28 cellular contexts compared by ENCODE assay signal in the genomic region with DNA sequence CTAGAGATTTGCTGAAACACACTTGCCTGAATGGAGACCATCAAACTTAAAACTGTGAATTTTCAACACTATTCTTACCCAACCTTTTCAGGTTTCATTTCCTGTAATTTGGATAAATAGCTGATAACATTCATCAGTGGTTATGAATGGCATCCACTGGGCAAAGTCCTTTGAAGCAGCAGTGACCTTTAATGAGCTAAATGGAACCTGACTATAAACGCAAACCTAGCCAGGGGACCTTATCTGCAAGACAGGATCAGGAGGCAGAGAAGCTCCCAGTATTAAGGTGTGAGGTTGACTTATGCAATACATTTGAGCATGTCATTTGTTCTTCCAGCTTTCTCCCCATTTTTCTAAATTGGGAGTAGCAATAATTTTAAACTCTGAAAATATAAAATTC. TPM values are rescaled to one million over a fixed set of nuclear protein-coding genes. Genes with fewer than 3 reads are reported as not detected.
"Had no signal": no experiment of that assay in that cellular context is flagged by ENCODE, and none has a peak within 500 bp of the region (broad histone marks: within the 10 kb centered on the region; RNA-seq: fewer than 3 reads in every experiment).

No MANE protein-coding gene starts in this region.

- H3K27me3 Mint-ChIP-seq: activated naive CD4-positive, alpha-beta T cell treated with anti-CD3 and anti-CD28 coated beads, Interleukin-2, amount 50 U/mL, for 24 hours; activated T-cell treated with anti-CD3 and anti-CD28 coated beads, Interleukin-2, amount 50 U/mL, for 24 hours had no signal

- DNase-seq: activated CD4-positive, alpha-beta T cell treated with anti-CD3 and anti-CD28 coated beads for 48 hours; activated CD4-positive, alpha-beta T cell treated with anti-CD3 and anti-CD28 coated beads, Interleukin-2, amount 50 U/mL, for 4 hours; activated CD4-positive, CD25-positive, alpha-beta regulatory T cell treated with anti-CD3 and anti-CD28 coated beads, Interleukin-2, amount 50 U/mL, for 72 hours; activated CD8-positive, alpha-beta memory T cell treated with anti-CD3 and anti-CD28 coated beads, Interleukin-2, amount 10 ng/mL, durations not matched to agents 7 days and 5 days; activated effector memory CD4-positive, alpha-beta T cell treated with Interleukin-2 at 50 U/mL for 16 hours; activated naive CD4-positive, alpha-beta T cell; activated T-cell treated with anti-CD3 and anti-CD28 coated beads, Interleukin-2, amount 50 U/mL, for 24 hours; aorta; caudate nucleus; Karpas-422; MM.1S; NCI-H1092; NCI-H1417; NCI-H1930; NCI-H2107; NCI-H2171 treated with DMSO at 0.1 percent for 48 hours; NCI-H345; NCI-H510A; NCI-H526 treated with DMSO at 0.1 percent for 48 hours; NCI-H82; SIG-M5; T-helper 1 cell had no signal

- H3K36me3 ChIP-seq: breast epithelium had no signal

- H3K9me3 Mint-ChIP-seq: activated naive CD4-positive, alpha-beta T cell treated with anti-CD3 and anti-CD28 coated beads, Interleukin-2, amount 50 U/mL, for 24 hours; activated T-cell treated with anti-CD3 and anti-CD28 coated beads, Interleukin-2, amount 50 U/mL, for 24 hours; activated T-helper 1 cell treated with anti-CD3 and anti-CD28 coated beads, Interleukin-12 subunit alpha, Interleukin-12 subunit beta, Interleukin-2, Interleukin-4 antibody, amounts not matched to agents 30 ng/mL and 10 ng/mL and 1 ng/mL, durations not matched to agents 14 hours and 24 hours and 36 hours; WTC11 had no signal

- H3K27me3 ChIP-seq: breast epithelium had no signal

- H3K4me1 ChIP-seq: breast epithelium had no signal

- H3K4me3 ChIP-seq: breast epithelium, K562, SK-N-MC had no signal

- H3K27ac ChIP-seq: breast epithelium, SK-N-MC had no signal

- H3K27ac Mint-ChIP-seq: activated CD8-positive, alpha-beta memory T cell treated with anti-CD3 and anti-CD28 coated beads, Interleukin-2, amount 10 ng/mL, durations not matched to agents 7 days and 5 days; activated naive CD4-positive, alpha-beta T cell treated with anti-CD3 and anti-CD28 coated beads, Interleukin-2, amount 50 U/mL, for 24 hours; activated T-cell treated with anti-CD3 and anti-CD28 coated beads, Interleukin-2, amount 50 U/mL, for 24 hours; activated T-helper 1 cell treated with anti-CD3 and anti-CD28 coated beads, Interleukin-12 subunit alpha, Interleukin-12 subunit beta, Interleukin-2, Interleukin-4 antibody, amounts not matched to agents 30 ng/mL and 10 ng/mL and 1 ng/mL, durations not matched to agents 14 hours and 24 hours and 36 hours; WTC11 had no signal

- H3K4me3 Mint-ChIP-seq: activated CD8-positive, alpha-beta memory T cell treated with anti-CD3 and anti-CD28 coated beads, Interleukin-2, amount 10 ng/mL, durations not matched to agents 7 days and 5 days; activated naive CD4-positive, alpha-beta T cell treated with anti-CD3 and anti-CD28 coated beads, Interleukin-2, amount 50 U/mL, for 24 hours; activated T-cell treated with anti-CD3 and anti-CD28 coated beads, Interleukin-2, amount 50 U/mL, for 24 hours; activated T-helper 1 cell treated with anti-CD3 and anti-CD28 coated beads, Interleukin-12 subunit alpha, Interleukin-12 subunit beta, Interleukin-2, Interleukin-4 antibody, amounts not matched to agents 30 ng/mL and 10 ng/mL and 1 ng/mL, durations not matched to agents 14 hours and 24 hours and 36 hours; WTC11 had no signal

- H3K36me3 Mint-ChIP-seq: activated CD8-positive, alpha-beta memory T cell treated with anti-CD3 and anti-CD28 coated beads, Interleukin-2, amount 10 ng/mL, durations not matched to agents 7 days and 5 days; activated naive CD4-positive, alpha-beta T cell treated with anti-CD3 and anti-CD28 coated beads, Interleukin-2, amount 50 U/mL, for 24 hours; WTC11 had no signal

- H3K9me3 ChIP-seq: breast epithelium had no signal

- FAIRE-seq: K562 had no signal

RNA-seq across cellular contexts. Expression of a gene that starts 38.5 kb away (rescaled TPM):
- total RNA-seq: activated CD8-positive, alpha-beta memory T cell treated with anti-CD3 and anti-CD28 coated beads, Interleukin-2, amount 10 ng/mL, durations not matched to agents 7 days and 5 days; activated T-helper 1 cell treated with anti-CD3 and anti-CD28 coated beads, Interleukin-12 subunit alpha, Interleukin-12 subunit beta, Interleukin-2, Interleukin-4 antibody, amounts not matched to agents 30 ng/mL and 10 ng/mL and 1 ng/mL, durations not matched to agents 14 hours and 24 hours and 36 hours; K562 had no signal
- polyA plus RNA-seq: aorta, K562 had no signal
